In genomic region chr1:180202588-180202987, GRCh38 we compare ENCODE assay signal across 1 cellular context. TPM values are rescaled to one million over a fixed set of nuclear protein-coding genes. Genes with fewer than 3 reads are reported as not detected.
"Had no signal": no experiment of that assay in that cellular context is flagged by ENCODE, and none has a peak within 500 bp of the region (broad histone marks: within the 10 kb centered on the region; RNA-seq: fewer than 3 reads in every experiment).

No MANE protein-coding gene starts in this region.

RNA-seq across cellular contexts. Expression of gene LHX4, which starts 27.5 kb away (rescaled TPM):
- total RNA-seq: Right ventricle myocardium inferior had no signal
